1 cellular context compared by ENCODE assay signal in the genomic region with DNA sequence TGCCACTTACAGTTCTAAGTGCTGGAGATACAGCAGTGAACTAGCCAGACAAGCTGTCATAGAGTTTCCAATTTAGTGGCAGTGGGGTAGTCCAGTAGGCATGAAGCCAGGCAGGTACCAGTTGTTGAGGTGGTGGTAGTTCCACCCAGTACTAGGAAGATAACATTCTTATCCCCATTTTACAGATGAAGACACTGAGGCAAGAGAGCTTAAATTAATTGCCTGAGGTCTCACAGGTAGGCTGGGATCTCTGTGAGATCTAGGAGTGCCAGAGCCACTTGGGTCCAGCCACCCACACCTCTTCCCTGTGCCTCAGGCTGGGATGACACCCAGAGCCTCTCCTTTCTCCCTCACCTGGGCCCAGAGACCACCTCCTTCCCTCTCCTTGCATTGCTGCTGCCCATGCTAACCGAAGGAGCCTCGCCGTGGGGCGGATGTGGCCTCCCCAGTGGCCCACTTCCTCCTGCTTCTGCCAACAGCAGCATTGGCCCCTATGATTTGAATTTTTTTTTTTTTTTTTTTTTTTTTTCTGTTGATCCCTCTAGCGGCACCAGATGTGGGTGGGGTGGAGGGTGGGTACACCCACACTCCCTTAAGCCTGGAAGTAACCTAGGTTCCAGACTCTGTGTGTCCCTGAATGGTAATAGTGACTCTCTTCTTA.
TF ChIP-seq lines count a peak whose summit lies in the region.

No MANE protein-coding gene starts in this region.

TF ChIP-seq in GM23338, 12 proteins besides CTCF, POLR2A, EP300 and RAD21 (continued from another document):
- TF ChIP-seq, protein P1, sequence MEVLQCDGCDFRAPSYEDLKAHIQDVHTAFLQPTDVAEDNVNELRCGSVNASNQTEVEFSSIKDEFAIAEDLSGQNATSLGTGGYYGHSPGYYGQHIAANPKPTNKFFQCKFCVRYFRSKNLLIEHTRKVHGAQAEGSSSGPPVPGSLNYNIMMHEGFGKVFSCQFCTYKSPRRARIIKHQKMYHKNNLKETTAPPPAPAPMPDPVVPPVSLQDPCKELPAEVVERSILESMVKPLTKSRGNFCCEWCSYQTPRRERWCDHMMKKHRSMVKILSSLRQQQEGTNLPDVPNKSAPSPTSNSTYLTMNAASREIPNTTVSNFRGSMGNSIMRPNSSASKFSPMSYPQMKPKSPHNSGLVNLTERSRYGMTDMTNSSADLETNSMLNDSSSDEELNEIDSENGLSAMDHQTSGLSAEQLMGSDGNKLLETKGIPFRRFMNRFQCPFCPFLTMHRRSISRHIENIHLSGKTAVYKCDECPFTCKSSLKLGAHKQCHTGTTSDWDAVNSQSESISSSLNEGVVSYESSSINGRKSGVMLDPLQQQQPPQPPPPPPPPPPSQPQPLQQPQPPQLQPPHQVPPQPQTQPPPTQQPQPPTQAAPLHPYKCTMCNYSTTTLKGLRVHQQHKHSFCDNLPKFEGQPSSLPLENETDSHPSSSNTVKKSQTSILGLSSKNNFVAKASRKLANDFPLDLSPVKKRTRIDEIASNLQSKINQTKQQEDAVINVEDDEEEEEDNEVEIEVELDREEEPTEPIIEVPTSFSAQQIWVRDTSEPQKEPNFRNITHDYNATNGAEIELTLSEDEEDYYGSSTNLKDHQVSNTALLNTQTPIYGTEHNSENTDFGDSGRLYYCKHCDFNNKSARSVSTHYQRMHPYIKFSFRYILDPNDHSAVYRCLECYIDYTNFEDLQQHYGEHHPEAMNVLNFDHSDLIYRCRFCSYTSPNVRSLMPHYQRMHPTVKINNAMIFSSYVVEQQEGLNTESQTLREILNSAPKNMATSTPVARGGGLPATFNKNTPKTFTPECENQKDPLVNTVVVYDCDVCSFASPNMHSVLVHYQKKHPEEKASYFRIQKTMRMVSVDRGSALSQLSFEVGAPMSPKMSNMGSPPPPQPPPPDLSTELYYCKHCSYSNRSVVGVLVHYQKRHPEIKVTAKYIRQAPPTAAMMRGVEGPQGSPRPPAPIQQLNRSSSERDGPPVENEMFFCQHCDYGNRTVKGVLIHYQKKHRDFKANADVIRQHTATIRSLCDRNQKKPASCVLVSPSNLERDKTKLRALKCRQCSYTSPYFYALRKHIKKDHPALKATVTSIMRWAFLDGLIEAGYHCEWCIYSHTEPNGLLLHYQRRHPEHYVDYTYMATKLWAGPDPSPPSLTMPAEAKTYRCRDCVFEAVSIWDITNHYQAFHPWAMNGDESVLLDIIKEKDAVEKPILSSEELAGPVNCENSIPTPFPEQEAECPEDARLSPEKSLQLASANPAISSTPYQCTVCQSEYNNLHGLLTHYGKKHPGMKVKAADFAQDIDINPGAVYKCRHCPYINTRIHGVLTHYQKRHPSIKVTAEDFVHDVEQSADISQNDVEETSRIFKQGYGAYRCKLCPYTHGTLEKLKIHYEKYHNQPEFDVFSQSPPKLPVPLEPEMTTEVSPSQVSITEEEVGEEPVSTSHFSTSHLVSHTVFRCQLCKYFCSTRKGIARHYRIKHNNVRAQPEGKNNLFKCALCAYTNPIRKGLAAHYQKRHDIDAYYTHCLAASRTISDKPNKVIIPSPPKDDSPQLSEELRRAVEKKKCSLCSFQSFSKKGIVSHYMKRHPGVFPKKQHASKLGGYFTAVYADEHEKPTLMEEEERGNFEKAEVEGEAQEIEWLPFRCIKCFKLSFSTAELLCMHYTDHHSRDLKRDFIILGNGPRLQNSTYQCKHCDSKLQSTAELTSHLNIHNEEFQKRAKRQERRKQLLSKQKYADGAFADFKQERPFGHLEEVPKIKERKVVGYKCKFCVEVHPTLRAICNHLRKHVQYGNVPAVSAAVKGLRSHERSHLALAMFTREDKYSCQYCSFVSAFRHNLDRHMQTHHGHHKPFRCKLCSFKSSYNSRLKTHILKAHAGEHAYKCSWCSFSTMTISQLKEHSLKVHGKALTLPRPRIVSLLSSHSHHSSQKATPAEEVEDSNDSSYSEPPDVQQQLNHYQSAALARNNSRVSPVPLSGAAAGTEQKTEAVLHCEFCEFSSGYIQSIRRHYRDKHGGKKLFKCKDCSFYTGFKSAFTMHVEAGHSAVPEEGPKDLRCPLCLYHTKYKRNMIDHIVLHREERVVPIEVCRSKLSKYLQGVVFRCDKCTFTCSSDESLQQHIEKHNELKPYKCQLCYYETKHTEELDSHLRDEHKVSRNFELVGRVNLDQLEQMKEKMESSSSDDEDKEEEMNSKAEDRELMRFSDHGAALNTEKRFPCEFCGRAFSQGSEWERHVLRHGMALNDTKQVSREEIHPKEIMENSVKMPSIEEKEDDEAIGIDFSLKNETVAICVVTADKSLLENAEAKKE (CRISPR knock-in tag; IDR thresholded peaks at IDR 0.05), result no peak
- TF ChIP-seq, protein P2, sequence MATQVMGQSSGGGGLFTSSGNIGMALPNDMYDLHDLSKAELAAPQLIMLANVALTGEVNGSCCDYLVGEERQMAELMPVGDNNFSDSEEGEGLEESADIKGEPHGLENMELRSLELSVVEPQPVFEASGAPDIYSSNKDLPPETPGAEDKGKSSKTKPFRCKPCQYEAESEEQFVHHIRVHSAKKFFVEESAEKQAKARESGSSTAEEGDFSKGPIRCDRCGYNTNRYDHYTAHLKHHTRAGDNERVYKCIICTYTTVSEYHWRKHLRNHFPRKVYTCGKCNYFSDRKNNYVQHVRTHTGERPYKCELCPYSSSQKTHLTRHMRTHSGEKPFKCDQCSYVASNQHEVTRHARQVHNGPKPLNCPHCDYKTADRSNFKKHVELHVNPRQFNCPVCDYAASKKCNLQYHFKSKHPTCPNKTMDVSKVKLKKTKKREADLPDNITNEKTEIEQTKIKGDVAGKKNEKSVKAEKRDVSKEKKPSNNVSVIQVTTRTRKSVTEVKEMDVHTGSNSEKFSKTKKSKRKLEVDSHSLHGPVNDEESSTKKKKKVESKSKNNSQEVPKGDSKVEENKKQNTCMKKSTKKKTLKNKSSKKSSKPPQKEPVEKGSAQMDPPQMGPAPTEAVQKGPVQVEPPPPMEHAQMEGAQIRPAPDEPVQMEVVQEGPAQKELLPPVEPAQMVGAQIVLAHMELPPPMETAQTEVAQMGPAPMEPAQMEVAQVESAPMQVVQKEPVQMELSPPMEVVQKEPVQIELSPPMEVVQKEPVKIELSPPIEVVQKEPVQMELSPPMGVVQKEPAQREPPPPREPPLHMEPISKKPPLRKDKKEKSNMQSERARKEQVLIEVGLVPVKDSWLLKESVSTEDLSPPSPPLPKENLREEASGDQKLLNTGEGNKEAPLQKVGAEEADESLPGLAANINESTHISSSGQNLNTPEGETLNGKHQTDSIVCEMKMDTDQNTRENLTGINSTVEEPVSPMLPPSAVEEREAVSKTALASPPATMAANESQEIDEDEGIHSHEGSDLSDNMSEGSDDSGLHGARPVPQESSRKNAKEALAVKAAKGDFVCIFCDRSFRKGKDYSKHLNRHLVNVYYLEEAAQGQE (IDR thresholded peaks at IDR 0.05; ENCODE audit: unreplicated experiment), result no peak
- TF ChIP-seq EZH2 (IDR thresholded peaks at IDR 0.05; ENCODE audit: low read depth, unreplicated experiment), result no peak
TF ChIP-seq in GM23338: peak in this region for 0.
